Comparison of ENCODE assay signal across 14 cellular contexts in the genomic region with DNA sequence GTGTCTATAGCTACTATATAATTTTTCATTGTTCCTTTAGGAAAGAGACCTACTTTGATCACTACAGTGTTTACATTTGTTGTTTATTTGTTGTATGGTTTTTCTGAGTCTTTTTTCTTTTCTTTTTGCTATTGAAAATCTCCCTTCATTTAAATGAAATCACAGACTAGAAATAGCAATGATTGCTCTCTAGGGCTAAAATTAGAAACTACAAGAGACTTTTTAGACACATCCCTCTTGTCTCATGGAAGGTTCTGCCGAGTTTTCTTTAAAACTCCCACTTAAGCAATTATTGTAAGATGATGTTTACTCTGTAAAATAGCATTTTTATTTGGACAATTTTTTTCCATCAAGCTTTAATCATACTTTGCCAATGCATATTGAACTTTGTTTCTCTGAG.
DNase-seq lines count a peak whose midpoint lies in the region; ATAC-seq and TF ChIP-seq lines count a peak whose summit lies in the region.
"Had no signal": no experiment of that assay in that cellular context is flagged by ENCODE, and none has a peak within 500 bp of the region (broad histone marks: within the 10 kb centered on the region; RNA-seq: fewer than 3 reads in every experiment).

No MANE protein-coding gene starts in this region.

- peaks cover 28% of the 10 kb centered on the region for H3K4me1 Mint-ChIP-seq in progenitor cell of endocrine pancreas (ENCODE audit: low read depth)
- peaks cover 16% of the 10 kb centered on the region for H3K4me1 Mint-ChIP-seq in activated T-helper 1 cell treated with anti-CD3 and anti-CD28 coated beads, Interleukin-12 subunit alpha, Interleukin-12 subunit beta, Interleukin-2, Interleukin-4 antibody, amounts not matched to agents 30 ng/mL and 10 ng/mL and 1 ng/mL, durations not matched to agents 14 hours and 24 hours and 36 hours (ENCODE audit: low read depth)

- no peak for DNase-seq in PC-9
- DNase-seq in foreskin fibroblast: no peak
- no peak for DNase-seq in progenitor cell of endocrine pancreas (ENCODE audit: low spot score, unreplicated experiment)
- no peak for DNase-seq in activated CD4-positive, alpha-beta T cell treated with anti-CD3 and anti-CD28 coated beads, Interleukin-2, amount 50 U/mL, for 48 hours
- DNase-seq in AG08395 (ENCODE audit: low spot score): no peak
- no peak for DNase-seq in activated T-helper 1 cell treated with anti-CD3 and anti-CD28 coated beads, Interleukin-12 subunit alpha, Interleukin-12 subunit beta, Interleukin-2, Interleukin-4 antibody, amounts not matched to agents 30 ng/mL and 10 ng/mL and 1 ng/mL, durations not matched to agents 14 hours and 24 hours and 36 hours (ENCODE audit: low spot score)
- DNase-seq: islet precursor cell; naive thymus-derived CD8-positive, alpha-beta T cell; NK-92 treated with Interleukin-12 subunit alpha and Interleukin-12 subunit beta, amount 100 ng/mL, for 24 hours had no signal

- peak overlapping the region; percentile 99 for H3K4me2 ChIP-seq in PC-9

- TF ChIP-seq CTCF in PC-9 (conservative IDR thresholded peaks at IDR 0.05) (no peak), foreskin fibroblast (IDR thresholded peaks at IDR 0.05; ENCODE audit: low read depth, low read length) (no peak), progenitor cell of endocrine pancreas (IDR thresholded peaks at IDR 0.05; ENCODE audit: unreplicated experiment) (no peak)

- H3K4me3 ChIP-seq in ACC112 (ENCODE audit: low read depth, low read length) (peak overlapping the region; percentile 81), PC-9 (peak overlapping the region; percentile 92), foreskin fibroblast (ENCODE audit: low read depth in 1 of 2, low read length in 2 of 2) (peak overlapping the region; percentile 66 to 75)

- H3K27me3 Mint-ChIP-seq in progenitor cell of endocrine pancreas: peaks cover 26% of the 10 kb centered on the region
- peaks cover 51% of the 10 kb centered on the region for H3K27me3 Mint-ChIP-seq in activated T-helper 1 cell treated with anti-CD3 and anti-CD28 coated beads, Interleukin-12 subunit alpha, Interleukin-12 subunit beta, Interleukin-2, Interleukin-4 antibody, amounts not matched to agents 30 ng/mL and 10 ng/mL and 1 ng/mL, durations not matched to agents 14 hours and 24 hours and 36 hours (ENCODE audit: insufficient read depth)

- H3K36me3 Mint-ChIP-seq in progenitor cell of endocrine pancreas (ENCODE audit: insufficient read depth): no peaks in the 10 kb centered on the region
- H3K36me3 Mint-ChIP-seq in activated T-helper 1 cell treated with anti-CD3 and anti-CD28 coated beads, Interleukin-12 subunit alpha, Interleukin-12 subunit beta, Interleukin-2, Interleukin-4 antibody, amounts not matched to agents 30 ng/mL and 10 ng/mL and 1 ng/mL, durations not matched to agents 14 hours and 24 hours and 36 hours (ENCODE audit: low read depth): no peaks in the 10 kb centered on the region
- H3K36me3 Mint-ChIP-seq: activated naive CD4-positive, alpha-beta T cell treated with anti-CD3 and anti-CD28 coated beads, Interleukin-2, amount 50 U/mL, for 24 hours; naive thymus-derived CD8-positive, alpha-beta T cell had no signal

- no peaks in the 10 kb centered on the region for H4K20me1 ChIP-seq in PC-9 (ENCODE audit: insufficient read depth)

- peaks cover 72% of the 10 kb centered on the region for H3K4me1 ChIP-seq in ACC112 (ENCODE audit: control insufficient read depth, insufficient read depth, low read length, unreplicated experiment)
- H3K4me1 ChIP-seq in PC-9 (replicated peaks; ENCODE audit: insufficient read depth): peaks cover 76% of the 10 kb centered on the region

- no peak overlapping the region for H2AFZ ChIP-seq in ACC112 (ENCODE audit: low read length, unreplicated experiment)
- no peak overlapping the region; the same call in 1 of the 2 replicates for H2AFZ ChIP-seq in PC-9

- BruUV-seq in PC-9 (replicated peaks; lab: Mats Ljungman, UMichigan): no TSS peak

- no peaks in the 10 kb centered on the region for H3K9me2 ChIP-seq in PC-9 (ENCODE audit: insufficient read depth)

- no peaks in the 10 kb centered on the region for H3K9me3 ChIP-seq in PC-9 (ENCODE audit: insufficient read depth, low read depth)
- H3K9me3 ChIP-seq: tibial nerve had no signal

- intact Hi-C loops in PC-9 (cut with micrococcal nuclease; ENCODE audit: unreplicated experiment): loop anchor here (5.0 to 10.0 kb wide), 4 partner anchors 59 to 244 kb away; no protein-coding TSS in a partner anchor
- intact Hi-C loops in activated T-helper 1 cell treated with anti-CD3 and anti-CD28 coated beads, Interleukin-12 subunit alpha, Interleukin-12 subunit beta, Interleukin-2, Interleukin-4 antibody, amounts not matched to agents 30 ng/mL and 10 ng/mL and 1 ng/mL, durations not matched to agents 14 hours and 24 hours and 36 hours (cut with micrococcal nuclease): no loop called here

- no peak for ATAC-seq in GM21381 (IDR thresholded peaks at IDR 0.05; ENCODE audit: unreplicated experiment)
- ATAC-seq: naive thymus-derived CD8-positive, alpha-beta T cell had no signal

- H3K27ac ChIP-seq in ACC112 (ENCODE audit: low read depth, low read length) (0 out of 2 replicates have a peak overlapping the region, but pooled peaks have one; percentile 42), PC-9 (peak overlapping the region; percentile 75)
- H3K27ac ChIP-seq: VCaP had no signal

- POLR2A ChIA-PET in PC-9 (lab: Charles Lee; ENCODE audit: unreplicated experiment): interaction anchor here (0.6 to 0.7 kb wide), 3 partner anchors 34 to 119 kb away, joined by 3 to 4 read pairs (median 3); no protein-coding TSS in a partner anchor

- peak overlapping the region; percentile 93 for H3K4me3 Mint-ChIP-seq in progenitor cell of endocrine pancreas (ENCODE audit: low read depth)
- no peak overlapping the region for H3K4me3 Mint-ChIP-seq in activated T-helper 1 cell treated with anti-CD3 and anti-CD28 coated beads, Interleukin-12 subunit alpha, Interleukin-12 subunit beta, Interleukin-2, Interleukin-4 antibody, amounts not matched to agents 30 ng/mL and 10 ng/mL and 1 ng/mL, durations not matched to agents 14 hours and 24 hours and 36 hours
- H3K4me3 Mint-ChIP-seq: activated naive CD4-positive, alpha-beta T cell treated with anti-CD3 and anti-CD28 coated beads, Interleukin-2, amount 50 U/mL, for 24 hours; naive thymus-derived CD8-positive, alpha-beta T cell had no signal

- H3K36me3 ChIP-seq in ACC112 (ENCODE audit: insufficient read depth, low read length) (no peaks in the 10 kb centered on the region), PC-9 (ENCODE audit: low read depth) (no peaks in the 10 kb centered on the region)
- H3K36me3 ChIP-seq: tibial nerve had no signal

- no peaks in the 10 kb centered on the region for H3K9me3 Mint-ChIP-seq in progenitor cell of endocrine pancreas (ENCODE audit: low read depth)
- no peaks in the 10 kb centered on the region for H3K9me3 Mint-ChIP-seq in activated T-helper 1 cell treated with anti-CD3 and anti-CD28 coated beads, Interleukin-12 subunit alpha, Interleukin-12 subunit beta, Interleukin-2, Interleukin-4 antibody, amounts not matched to agents 30 ng/mL and 10 ng/mL and 1 ng/mL, durations not matched to agents 14 hours and 24 hours and 36 hours
- H3K9me3 Mint-ChIP-seq: activated naive CD4-positive, alpha-beta T cell treated with anti-CD3 and anti-CD28 coated beads, Interleukin-2, amount 50 U/mL, for 24 hours; naive thymus-derived CD8-positive, alpha-beta T cell had no signal

- CTCF ChIA-PET in PC-9 (lab: Charles Lee): no interaction called here

- no peaks in the 10 kb centered on the region for H3K27me3 ChIP-seq in ACC112 (ENCODE audit: insufficient read depth, low read length)
- H3K27me3 ChIP-seq in PC-9 (ENCODE audit: insufficient read depth, low read depth): no peaks in the 10 kb centered on the region

- H3F3A ChIP-seq in PC-9 (ENCODE audit: insufficient read depth, low read depth): peaks cover 39% of the 10 kb centered on the region

- H3K27ac Mint-ChIP-seq in progenitor cell of endocrine pancreas: no peak overlapping the region
- no peak overlapping the region for H3K27ac Mint-ChIP-seq in activated T-helper 1 cell treated with anti-CD3 and anti-CD28 coated beads, Interleukin-12 subunit alpha, Interleukin-12 subunit beta, Interleukin-2, Interleukin-4 antibody, amounts not matched to agents 30 ng/mL and 10 ng/mL and 1 ng/mL, durations not matched to agents 14 hours and 24 hours and 36 hours
- H3K27ac Mint-ChIP-seq: activated naive CD4-positive, alpha-beta T cell treated with anti-CD3 and anti-CD28 coated beads, Interleukin-2, amount 50 U/mL, for 24 hours; naive thymus-derived CD8-positive, alpha-beta T cell had no signal

- peaks cover 16% of the 10 kb centered on the region for H3K79me2 ChIP-seq in ACC112 (ENCODE audit: control insufficient read depth, insufficient read depth, low read length, unreplicated experiment)
- peaks cover 39% of the 10 kb centered on the region for H3K79me2 ChIP-seq in PC-9 (ENCODE audit: low read depth)
